12 cellular contexts compared by ENCODE assay signal in the genomic region with DNA sequence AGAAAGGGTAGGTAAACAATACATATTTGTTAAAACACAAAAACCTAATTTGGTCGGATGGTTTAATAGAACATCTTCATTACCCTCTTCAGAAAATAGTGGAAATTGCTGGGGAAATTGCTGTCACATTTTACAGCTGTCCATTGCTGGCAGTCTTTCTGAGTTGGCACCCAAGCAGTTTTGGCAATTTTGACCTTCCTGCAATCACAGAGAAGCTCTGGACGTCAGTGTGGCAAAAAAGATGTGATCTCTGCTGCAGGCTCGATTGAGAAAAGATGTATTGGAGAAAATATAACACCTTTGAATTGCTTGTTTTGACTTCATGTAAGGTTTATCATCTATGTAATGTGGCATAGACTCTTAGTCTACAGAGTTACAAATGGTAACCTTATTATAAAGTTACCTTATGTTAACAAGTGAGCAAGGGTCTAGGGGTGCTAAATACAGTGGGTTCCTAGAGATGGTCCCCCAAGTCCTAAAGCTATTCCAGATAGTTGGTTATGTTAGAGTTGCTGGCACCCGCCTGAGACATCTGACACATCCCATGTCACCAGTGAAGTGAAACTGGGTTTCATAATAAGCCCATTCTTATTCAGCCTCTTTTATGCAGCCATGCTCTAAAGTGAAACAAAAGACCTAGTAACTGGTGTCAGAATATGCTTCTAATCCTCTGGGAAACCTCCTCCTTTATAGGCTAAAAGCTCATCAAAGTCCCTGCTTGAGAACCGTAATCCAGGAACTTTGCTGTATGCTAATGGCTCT. TPM values are rescaled to one million over a fixed set of nuclear protein-coding genes. Genes with fewer than 3 reads are reported as not detected.
DNase-seq lines count a peak whose midpoint lies in the region; ATAC-seq, FAIRE-seq and TF ChIP-seq lines count a peak whose summit lies in the region.
"Had no signal": no experiment of that assay in that cellular context is flagged by ENCODE, and none has a peak within 500 bp of the region (broad histone marks: within the 10 kb centered on the region; RNA-seq: fewer than 3 reads in every experiment).

No MANE protein-coding gene starts in this region.

- ATAC-seq in GM18502 (IDR thresholded peaks at IDR 0.05; ENCODE audit: poor library complexity, unreplicated experiment) (peak; percentile 76), GM21529 (IDR thresholded peaks at IDR 0.05; ENCODE audit: unreplicated experiment) (peak; percentile 54), HG03571 (IDR thresholded peaks at IDR 0.05; ENCODE audit: unreplicated experiment) (peak; percentile 39), lower lobe of right lung (peak; percentile 27 to 31), gastroesophageal sphincter (no peak)
- ATAC-seq: foreskin keratinocyte had no signal

- H3K4me3 ChIP-seq in lower lobe of right lung (no peak overlapping the region), gastroesophageal sphincter (no peak overlapping the region)
- H3K4me3 ChIP-seq: right lobe of liver had no signal

- no peak for TF ChIP-seq EP300 in gastroesophageal sphincter (IDR thresholded peaks at IDR 0.05)

- DNase-seq in lower lobe of right lung (no peak), SW480 (ENCODE audit: low spot score) (no peak), HTR-8/SVneo (ENCODE audit: insufficient read length, low spot score) (no peak), GM10248 (ENCODE audit: extremely low spot score) (no peak)
- DNase-seq: Caco-2, foreskin keratinocyte, right lobe of liver had no signal

- H3K9me3 ChIP-seq in lower lobe of right lung: no peaks in the 10 kb centered on the region
- H3K9me3 ChIP-seq in gastroesophageal sphincter: no peaks in the 10 kb centered on the region
- H3K9me3 ChIP-seq: Caco-2, right lobe of liver had no signal

- TF ChIP-seq CTCF in lower lobe of right lung (IDR thresholded peaks at IDR 0.05): no peak
- TF ChIP-seq CTCF in gastroesophageal sphincter (IDR thresholded peaks at IDR 0.05): no peak
- no peak for TF ChIP-seq CTCF in GM10248 (IDR thresholded peaks at IDR 0.05; ENCODE audit: control extremely low read depth, extremely low read depth, low read depth, missing control alignments)

- intact Hi-C loops in lower lobe of right lung (cut with DNase I): no loop called here

- H3K27ac ChIP-seq in lower lobe of right lung (no peak overlapping the region), gastroesophageal sphincter (no peak overlapping the region)
- H3K27ac ChIP-seq: foreskin keratinocyte, right lobe of liver had no signal

- POLR2A ChIA-PET in GM10248 (lab: Yijun Ruan, JAX): interaction anchor here (0.6 kb wide), 1 partner anchor 23 kb away, joined by 3 read pairs; no protein-coding TSS in a partner anchor

- WGBS in gastroesophageal sphincter (ENCODE audit: low coverage in 1 of 2), 2 donors: 60 to 69% methylated on average over 3 to 5 of the region's 5 CpGs

- H3K4me1 ChIP-seq in lower lobe of right lung (peaks cover 34% of the 10 kb centered on the region), gastroesophageal sphincter (peaks cover 3 to 70% (median 19%) of the 10 kb centered on the region in 3 donors)

- TF ChIP-seq POLR2A in gastroesophageal sphincter (IDR thresholded peaks at IDR 0.05): no peak

- CTCF ChIA-PET in GM10248 (lab: Yijun Ruan, JAX): interaction anchor here (0.8 to 3.1 kb wide), 3 partner anchors 8 to 10 kb away, joined by 3 to 8 read pairs (median 7); no protein-coding TSS in a partner anchor

- H3K27me3 ChIP-seq in lower lobe of right lung (ENCODE audit: low read depth) (no peaks in the 10 kb centered on the region), gastroesophageal sphincter (no peaks in the 10 kb centered on the region)
- H3K27me3 ChIP-seq: foreskin keratinocyte, right lobe of liver had no signal

- H3K36me3 ChIP-seq in lower lobe of right lung (no peaks in the 10 kb centered on the region), gastroesophageal sphincter (no peaks in the 10 kb centered on the region)
- H3K36me3 ChIP-seq: right lobe of liver had no signal

- no peak for FAIRE-seq in HTR-8/SVneo (lab: Jason Lieb, UNC)
- FAIRE-seq: colon had no signal

RNA-seq across cellular contexts. Expression of a gene that starts 14.0 kb away (rescaled TPM):
- total RNA-seq in lower lobe of right lung (87.8 TPM), gastroesophageal sphincter (100 to 1,000 TPM in 3 of 4 donors, 10 to 100 TPM in 1; 89.4 to 153 (median 121) TPM)
